8 cellular contexts compared by ENCODE assay signal in the genomic region with DNA sequence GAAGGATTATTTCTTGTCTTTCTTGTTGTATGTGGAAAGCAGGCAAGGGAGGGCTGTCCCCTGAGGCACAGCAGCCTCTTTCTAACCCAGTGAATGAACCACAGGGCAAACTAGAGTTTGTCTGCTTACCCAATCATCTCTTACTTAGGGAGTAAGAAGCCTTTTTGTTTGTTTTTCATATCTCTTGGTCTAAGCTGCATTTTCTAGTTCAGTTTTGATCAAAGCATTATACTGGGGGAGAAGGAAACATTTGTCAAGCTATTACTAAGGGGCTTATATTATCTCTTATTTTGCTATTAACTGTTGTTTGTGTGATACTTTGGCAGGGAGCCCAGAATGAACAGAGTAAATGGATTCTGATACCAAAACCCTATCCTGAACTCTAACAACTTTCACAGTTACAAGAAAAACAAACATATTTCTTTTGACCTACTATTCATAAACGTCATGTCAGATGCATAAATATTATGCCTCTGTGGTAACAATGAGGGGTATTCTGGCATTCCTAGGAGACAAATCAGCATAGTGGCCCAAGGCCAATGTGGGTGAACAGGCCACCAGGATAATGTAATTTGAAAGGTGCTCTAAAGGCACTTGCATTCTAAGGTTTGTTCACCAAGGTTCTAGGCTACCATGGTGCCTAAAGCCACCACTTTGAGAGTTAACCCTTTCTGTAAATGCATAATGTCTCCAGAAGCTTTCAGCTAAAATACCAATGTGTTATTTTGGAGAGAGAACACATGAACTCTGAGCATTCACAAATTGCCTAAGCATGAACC.
DNase-seq lines count a peak whose midpoint lies in the region; ATAC-seq and TF ChIP-seq lines count a peak whose summit lies in the region.

No MANE protein-coding gene starts in this region.

- no peaks in the 10 kb centered on the region for H3K36me3 Mint-ChIP-seq in activated T-helper 17 cell treated with anti-CD3 and anti-CD28 coated beads, Interleukin-2, amount 50 U/mL, for 72 hours (ENCODE audit: low read depth)

- no peaks in the 10 kb centered on the region for H3K4me1 ChIP-seq in right cardiac atrium (ENCODE audit: control insufficient read depth, insufficient read depth, low read length)
- peaks cover 0 to 28% (median 22%) of the 10 kb centered on the region in 4 donors for H3K4me1 ChIP-seq in tibial artery

- no peaks in the 10 kb centered on the region for H3K9me3 ChIP-seq in right cardiac atrium (ENCODE audit: control insufficient read depth, low read length)
- no peaks in the 10 kb centered on the region for H3K9me3 ChIP-seq in tibial artery

- DNase-seq in NCI-H2196 (lab: John Stamatoyannopoulos, UW; ENCODE audit: unreplicated experiment) (peak; percentile 52), NCI-H2196 treated with DMSO at 0.1 percent for 48 hours (lab: John Stamatoyannopoulos, UW; ENCODE audit: unreplicated experiment) (no peak), right cardiac atrium (peak; percentile 53 to 87 (median 67)), tibial artery (peak; percentile 75 to 79)
- DNase-seq in activated CD4-positive, CD25-positive, alpha-beta regulatory T cell treated with anti-CD3 and anti-CD28 coated beads, Interleukin-2, amount 50 U/mL, for 72 hours, result no peak

- no peaks in the 10 kb centered on the region for H3K27me3 ChIP-seq in right cardiac atrium (ENCODE audit: control insufficient read depth, insufficient read depth)
- no peaks in the 10 kb centered on the region for H3K27me3 ChIP-seq in tibial artery

- 4% methylated on average over 1 of the region's 1 CpG for WGBS in right cardiac atrium

- no peaks in the 10 kb centered on the region for H3K36me3 ChIP-seq in tibial artery

- intact Hi-C loops in right cardiac atrium (cut with DNase I), result no loop called here
- intact Hi-C loops in tibial artery (cut with DNase I; ENCODE audit: low total_unique reads), result no loop called here

- peak overlapping the region; percentile 93 for H3K27ac Mint-ChIP-seq in activated T-helper 17 cell treated with anti-CD3 and anti-CD28 coated beads, Interleukin-2, amount 50 U/mL, for 72 hours

- H3K27ac ChIP-seq in right cardiac atrium (ENCODE audit: low read length) (peak overlapping the region; percentile 52), tibial artery (peak overlapping the region; percentile 68 to 71)

- peaks cover 7% of the 10 kb centered on the region for H3K4me1 Mint-ChIP-seq in activated T-helper 17 cell treated with anti-CD3 and anti-CD28 coated beads, Interleukin-2, amount 50 U/mL, for 72 hours

- TF ChIP-seq CTCF in tibial artery (IDR thresholded peaks at IDR 0.05), result no peak

- H3K27me3 Mint-ChIP-seq in activated T-helper 17 cell treated with anti-CD3 and anti-CD28 coated beads, Interleukin-2, amount 50 U/mL, for 72 hours, result no peaks in the 10 kb centered on the region

- H3K9me3 Mint-ChIP-seq in activated T-helper 17 cell treated with anti-CD3 and anti-CD28 coated beads, Interleukin-2, amount 50 U/mL, for 72 hours, result peaks cover 4% of the 10 kb centered on the region

- no peak overlapping the region for H3K4me3 ChIP-seq in right cardiac atrium (ENCODE audit: low read length)
- H3K4me3 ChIP-seq in tibial artery, result no peak overlapping the region

- ATAC-seq in activated T-helper 17 cell treated with anti-CD3 and anti-CD28 coated beads, Interleukin-2, amount 50 U/mL, for 72 hours (replicated peaks), result peak; percentile 26
- peak; percentile 91 to 96 for ATAC-seq in right cardiac atrium
- ATAC-seq in HG03457 (IDR thresholded peaks at IDR 0.05; ENCODE audit: unreplicated experiment), result no peak
- no peak for ATAC-seq in HG03097 (IDR thresholded peaks at IDR 0.05; ENCODE audit: low FRiP score, unreplicated experiment)

- H3K4me3 Mint-ChIP-seq in activated T-helper 17 cell treated with anti-CD3 and anti-CD28 coated beads, Interleukin-2, amount 50 U/mL, for 72 hours, result peak overlapping the region; percentile 54

Comparison
In these comparisons a context has a peak if more than half of its experiments do, and no peak if none do; other contexts are left out.
1. DNase-seq: peak in NCI-H2196 (single experiment), right cardiac atrium (3 of 3) and tibial artery (2 of 2); none in NCI-H2196 treated with DMSO at 0.1 percent for 48 hours (single experiment) and activated CD4-positive, CD25-positive, alpha-beta regulatory T cell treated with anti-CD3 and anti-CD28 coated beads, Interleukin-2, amount 50 U/mL, for 72 hours (single experiment).
2. ATAC-seq: peak in activated T-helper 17 cell treated with anti-CD3 and anti-CD28 coated beads, Interleukin-2, amount 50 U/mL, for 72 hours (single experiment) and right cardiac atrium (2 of 2); none in HG03457 (single experiment) and HG03097 (single experiment).